In the genomic region with DNA sequence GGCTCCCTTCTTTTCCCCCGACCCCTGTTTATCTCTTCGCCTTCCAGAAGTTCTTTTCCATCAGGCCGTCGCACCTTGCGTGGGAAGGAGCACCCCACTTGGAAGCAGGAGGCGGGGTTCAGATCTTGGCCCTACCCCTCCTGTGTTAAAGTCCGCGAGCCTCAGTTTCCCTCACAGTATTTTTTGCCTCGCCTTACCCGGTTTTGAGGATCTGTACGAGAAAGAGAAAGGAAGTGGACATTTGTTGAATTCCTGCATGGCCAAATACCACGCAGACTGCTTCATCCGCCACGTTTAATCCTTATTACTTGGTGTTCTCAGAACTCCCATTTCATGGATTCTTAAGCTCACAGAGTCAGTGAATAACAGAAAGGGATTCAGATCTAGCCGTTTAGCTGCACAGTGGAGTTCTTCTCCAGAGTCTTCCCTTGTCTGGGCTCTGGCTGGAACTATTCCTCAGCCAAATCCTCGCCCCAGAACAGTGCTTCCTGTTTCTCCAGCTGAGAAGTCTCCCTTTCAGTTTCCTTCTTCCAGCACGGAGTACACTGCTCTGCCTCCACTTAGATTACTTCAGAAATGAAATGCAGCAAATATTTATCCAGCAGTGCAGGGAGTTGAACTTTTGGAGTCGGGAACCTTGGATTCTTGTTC, we compare ENCODE assay signal across 7 cellular contexts. TPM values are rescaled to one million over a fixed set of nuclear protein-coding genes. Genes with fewer than 3 reads are reported as not detected.
DNase-seq lines count a peak whose midpoint lies in the region; ATAC-seq and TF ChIP-seq lines count a peak whose summit lies in the region.

No MANE protein-coding gene starts in this region.

- H3K4me1 ChIP-seq in GM23338 (ENCODE audit: insufficient read depth) (peaks cover 6% of the 10 kb centered on the region), endocrine pancreas (ENCODE audit: control insufficient read depth, insufficient read depth, low read length) (peaks cover 4% of the 10 kb centered on the region), mucosa of stomach (ENCODE audit: control insufficient read depth, insufficient read depth, low read length) (peaks cover 11% of the 10 kb centered on the region)

- peaks cover 10% of the 10 kb centered on the region for H3K27me3 Mint-ChIP-seq in GM23338 (ENCODE audit: insufficient read depth, low read depth, poor library complexity)

- DNase-seq in GM23338 (ENCODE audit: low spot score) (no peak), OCI-M1 (lab: John Stamatoyannopoulos, UW) (peak; percentile 74), HEK293T (ENCODE audit: extremely low spot score) (no peak)

- H3K36me3 ChIP-seq in GM23338 (ENCODE audit: insufficient read depth) (no peaks in the 10 kb centered on the region), endocrine pancreas (ENCODE audit: control insufficient read depth, insufficient read depth, low read length) (no peaks in the 10 kb centered on the region), mucosa of stomach (ENCODE audit: control insufficient read depth, insufficient read depth, low read length) (no peaks in the 10 kb centered on the region)

- H3K27me3 ChIP-seq in GM23338 (ENCODE audit: insufficient read depth) (no peaks in the 10 kb centered on the region), endocrine pancreas (ENCODE audit: control insufficient read depth, insufficient read depth, low read length) (no peaks in the 10 kb centered on the region), mucosa of stomach (ENCODE audit: control insufficient read depth, insufficient read depth, low read length) (no peaks in the 10 kb centered on the region)

- no peak overlapping the region; the same call in 1 of the 2 replicates for H3K27ac Mint-ChIP-seq in GM23338

- H3K9me2 ChIP-seq in GM23338 (ENCODE audit: insufficient read depth): no peaks in the 10 kb centered on the region

- CTCF ChIA-PET in HEK293T (lab: Yijun Ruan, JAX): interaction anchor here (0.6 to 2.3 kb wide), 7 partner anchors 10 to 569 kb away, joined by 3 to 14 read pairs (median 3); partner anchors contain the start of genes KCTD13, SEZ6L2 and TAOK2

- TF ChIP-seq CTCF in GM23338 (conservative IDR thresholded peaks at IDR 0.05; ENCODE audit: low read depth in 2 of 2): no peak

- POLR2A ChIA-PET in HEK293T (lab: Yijun Ruan, JAX): interaction anchor here (0.6 to 4.4 kb wide), 25 partner anchors 12 to 155 kb away, joined by 3 to 102 read pairs (median 5); partner anchors contain the start of genes ALDOA, ASPHD1, C16orf92 and DOC2A

- H3F3A ChIP-seq in GM23338 (replicated peaks; ENCODE audit: low read depth): 0 out of 2 replicates have a peak, but pooled peaks cover 6% of the 10 kb centered on the region

- peaks cover 16% of the 10 kb centered on the region for H3K4me1 Mint-ChIP-seq in GM23338

- H3K9ac ChIP-seq in endocrine pancreas (ENCODE audit: control insufficient read depth, insufficient read depth, low read length) (peak overlapping the region; percentile 97), mucosa of stomach (ENCODE audit: low read length) (peak overlapping the region; percentile 80)

- H2AFZ ChIP-seq in GM23338: peak overlapping the region; percentile 94

- H3K9me3 ChIP-seq in endocrine pancreas (ENCODE audit: control insufficient read depth, low read length): no peaks in the 10 kb centered on the region
- H3K9me3 ChIP-seq in mucosa of stomach (ENCODE audit: control insufficient read depth, low read length): no peaks in the 10 kb centered on the region

- ATAC-seq in GM23338: no peak
- ATAC-seq in HG03432 (IDR thresholded peaks at IDR 0.05; ENCODE audit: unreplicated experiment): no peak
- no peak for ATAC-seq in GM19455 (IDR thresholded peaks at IDR 0.05; ENCODE audit: unreplicated experiment)

- H3K9me3 Mint-ChIP-seq in GM23338: no peaks in the 10 kb centered on the region

- H3K27ac ChIP-seq in GM23338 (ENCODE audit: low read depth): no peak overlapping the region

- H4K20me1 ChIP-seq in GM23338 (replicated peaks; ENCODE audit: insufficient read depth): no peaks in the 10 kb centered on the region

- H3K36me3 Mint-ChIP-seq in GM23338 (ENCODE audit: low read depth): peaks cover 6% of the 10 kb centered on the region; the same call in 1 of the 3 replicates

- H3K79me2 ChIP-seq in GM23338 (replicated peaks; ENCODE audit: insufficient read depth): no peaks in the 10 kb centered on the region

- H3K4me3 Mint-ChIP-seq in GM23338: peak overlapping the region; percentile 84

- H3K4me3 ChIP-seq in GM23338: peak overlapping the region; percentile 83
- H3K4me3 ChIP-seq in endocrine pancreas (ENCODE audit: control insufficient read depth, insufficient read depth, low read length): peak overlapping the region; percentile 93
- peak overlapping the region; percentile 5 for H3K4me3 ChIP-seq in mucosa of stomach (ENCODE audit: low read length)

- H3K4me2 ChIP-seq in GM23338: peak overlapping the region; percentile 88

TF ChIP-seq in GM23338, 12 proteins besides CTCF, POLR2A, EP300 and RAD21 (continues in another document):
- TF ChIP-seq, protein P1, sequence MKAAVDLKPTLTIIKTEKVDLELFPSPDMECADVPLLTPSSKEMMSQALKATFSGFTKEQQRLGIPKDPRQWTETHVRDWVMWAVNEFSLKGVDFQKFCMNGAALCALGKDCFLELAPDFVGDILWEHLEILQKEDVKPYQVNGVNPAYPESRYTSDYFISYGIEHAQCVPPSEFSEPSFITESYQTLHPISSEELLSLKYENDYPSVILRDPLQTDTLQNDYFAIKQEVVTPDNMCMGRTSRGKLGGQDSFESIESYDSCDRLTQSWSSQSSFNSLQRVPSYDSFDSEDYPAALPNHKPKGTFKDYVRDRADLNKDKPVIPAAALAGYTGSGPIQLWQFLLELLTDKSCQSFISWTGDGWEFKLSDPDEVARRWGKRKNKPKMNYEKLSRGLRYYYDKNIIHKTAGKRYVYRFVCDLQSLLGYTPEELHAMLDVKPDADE (IDR thresholded peaks at IDR 0.05): no peak
- TF ChIP-seq ZNF114 (CRISPR knock-in tag; IDR thresholded peaks at IDR 0.05) (no peak), ZNF331 (CRISPR knock-in tag; IDR thresholded peaks at IDR 0.05; ENCODE audit: low read depth) (no peak)

TF ChIP-seq in HEK293T, 16 proteins besides CTCF, POLR2A, EP300 and RAD21:
- TF ChIP-seq ARNT (IDR thresholded peaks at IDR 0.05) (no peak), L3MBTL2 (conservative IDR thresholded peaks at IDR 0.05) (no peak), FOXK2 (IDR thresholded peaks at IDR 0.05) (no peak), LEF1 (IDR thresholded peaks at IDR 0.05; ENCODE audit: borderline replicate concordance) (no peak), TARDBP (IDR thresholded peaks at IDR 0.05) (no peak), ZNF384 (IDR thresholded peaks at IDR 0.05) (no peak), SP1 (IDR thresholded peaks at IDR 0.05) (no peak), CTBP1 (IDR thresholded peaks at IDR 0.05; ENCODE audit: borderline replicate concordance) (no peak), SUZ12 (IDR thresholded peaks at IDR 0.05) (no peak), BHLHE40 (IDR thresholded peaks at IDR 0.05; ENCODE audit: borderline replicate concordance) (no peak), HDGF (IDR thresholded peaks at IDR 0.05; ENCODE audit: borderline replicate concordance) (no peak), FOXM1 (IDR thresholded peaks at IDR 0.05; ENCODE audit: borderline replicate concordance) (no peak), FOXA1 (IDR thresholded peaks at IDR 0.05) (no peak), NFRKB (IDR thresholded peaks at IDR 0.05) (no peak), PKNOX1 (IDR thresholded peaks at IDR 0.05) (no peak), ELF4 (IDR thresholded peaks at IDR 0.05) (no peak)

RNA-seq across cellular contexts. Expression of gene TMEM219, which starts 0.6 kb away (rescaled TPM):
- 39.2 and 50.0 TPM in 2 replicates for total RNA-seq in GM23338 (2014; rRNA removed; shearing (Covaris generic))
- polyA plus RNA-seq in GM23338 (2016; fragmentation: Nextera tagmentation; extraction: Ambion mirVana): 81.5 and 82.3 TPM in 2 replicates

RNA-seq across cellular contexts. Expression of gene TAOK2, which starts 11.2 kb away (rescaled TPM):
- 36.5 and 45.2 TPM in 2 replicates for total RNA-seq in GM23338 (2014; rRNA removed; shearing (Covaris generic))
- polyA plus RNA-seq in GM23338 (2016; fragmentation: Nextera tagmentation; extraction: Ambion mirVana): 8.8 and 10.1 TPM in 2 replicates

RNA-seq across cellular contexts. Expression of gene HIRIP3, which starts 32.9 kb away (rescaled TPM):
- 10.4 and 13.4 TPM in 2 replicates for total RNA-seq in GM23338 (2014; rRNA removed; shearing (Covaris generic))
- polyA plus RNA-seq in GM23338 (2016; fragmentation: Nextera tagmentation; extraction: Ambion mirVana): 18.5 and 19.1 TPM in 2 replicates

RNA-seq across cellular contexts. Expression of gene INO80E, which starts 33.6 kb away (rescaled TPM):
- total RNA-seq in GM23338 (2014; rRNA removed; shearing (Covaris generic)): 71.0 and 92.8 TPM in 2 replicates
- polyA plus RNA-seq in GM23338 (2016; fragmentation: Nextera tagmentation; extraction: Ambion mirVana): 66.0 and 66.2 TPM in 2 replicates

RNA-seq across cellular contexts. Expression of gene KCTD13, which starts 36.4 kb away (rescaled TPM):
- total RNA-seq in GM23338 (2014; rRNA removed; shearing (Covaris generic)): 8.9 and 12.2 TPM in 2 replicates
- polyA plus RNA-seq in GM23338 (2016; fragmentation: Nextera tagmentation; extraction: Ambion mirVana): 8.7 and 10.1 TPM in 2 replicates

Comparison
In these comparisons a context has a peak if more than half of its experiments do, and no peak if none do; other contexts are left out.
1. H3K4me3 ChIP-seq: peak in every context shown above with its lines; median percentile 93 in endocrine pancreas; 83 in GM23338; 5 in mucosa of stomach.